In the genomic region with DNA sequence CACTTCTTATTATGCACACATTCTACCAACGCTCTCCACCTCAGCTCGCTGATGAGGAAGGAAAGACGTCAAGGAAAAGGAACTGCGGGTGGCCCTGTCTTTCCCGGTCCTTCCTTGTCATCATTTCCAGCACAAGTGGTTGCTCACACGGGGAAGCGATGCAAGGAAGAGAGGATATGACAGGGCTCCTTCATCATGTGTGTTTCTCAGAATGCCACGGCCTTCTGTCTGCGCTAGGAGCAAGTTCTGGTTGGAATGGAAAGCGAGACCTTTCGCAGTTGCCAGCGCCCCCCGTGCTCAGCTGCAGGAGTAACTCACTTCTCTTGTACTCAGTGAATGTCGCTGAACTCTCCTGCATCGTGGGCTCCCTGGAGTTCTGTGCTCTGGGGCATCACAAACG, we compare ENCODE assay signal across 13 cellular contexts.
"Had no signal": no experiment of that assay in that cellular context is flagged by ENCODE, and none has a peak within 500 bp of the region (broad histone marks: within the 10 kb centered on the region; RNA-seq: fewer than 3 reads in every experiment).

No MANE protein-coding gene starts in this region.

- H3K9me3 ChIP-seq: lower lobe of right lung, SJSA1, thyroid gland had no signal

- DNase-seq: activated CD4-positive, alpha-beta memory T cell treated with anti-CD3 and anti-CD28 coated beads for 36 hours; activated effector memory CD4-positive, alpha-beta T cell treated with anti-CD3 and anti-CD28 coated beads, Interleukin-2, amount 50 U/mL, for 16 hours; activated T-cell treated with anti-CD3 and anti-CD28 coated beads, Interleukin-2, amount 50 U/mL, for 4 hours; dorsolateral prefrontal cortex; foreskin melanocyte; lower lobe of right lung; naive thymus-derived CD8-positive, alpha-beta T cell; stimulated activated CD4-positive, alpha-beta T cell treated with anti-CD3 and anti-CD28 coated beads, Interleukin-15, amount 100 ng/mL, for 24 hours; stimulated activated CD4-positive, alpha-beta T cell treated with anti-CD3 and anti-CD28 coated beads, Interleukin-4, amount 100 ng/mL, for 24 hours; T-helper 9 cell; thyroid gland had no signal

- H3K36me3 ChIP-seq: lower lobe of right lung, SJSA1, thyroid gland had no signal

- H3K4me3 ChIP-seq: dorsolateral prefrontal cortex, hepatocyte, lower lobe of right lung, SJSA1, thyroid gland had no signal

- ATAC-seq: activated T-cell treated with anti-CD3 and anti-CD28 coated beads, Interleukin-2, amount 50 U/mL, for 4 hours; lower lobe of right lung; naive thymus-derived CD8-positive, alpha-beta T cell had no signal

- H3K27me3 ChIP-seq: hepatocyte, SJSA1, thyroid gland had no signal

- H3K27ac ChIP-seq: dorsolateral prefrontal cortex, hepatocyte, lower lobe of right lung, SJSA1 had no signal
